ENCODE assay signal across 24 cellular contexts in genomic region chr11:7844521-7844920, GRCh38. TPM values are rescaled to one million over a fixed set of nuclear protein-coding genes. Genes with fewer than 3 reads are reported as not detected.
"Had no signal": no experiment of that assay in that cellular context is flagged by ENCODE, and none has a peak within 500 bp of the region (broad histone marks: within the 10 kb centered on the region; RNA-seq: fewer than 3 reads in every experiment).

No MANE protein-coding gene starts in this region.

- H3K4me3 ChIP-seq: MG63 had no signal

- DNase-seq: activated CD4-positive, alpha-beta memory T cell treated with anti-CD3 and anti-CD28 coated beads for 36 hours; activated CD4-positive, alpha-beta T cell treated with anti-CD3 and anti-CD28 coated beads, Interleukin-2, amount 10 ng/mL, durations not matched to agents 7 days and 5 days; activated CD4-positive, CD25-positive, alpha-beta regulatory T cell; activated CD8-positive, alpha-beta memory T cell treated with anti-CD3 and anti-CD28 coated beads for 24 hours; activated effector memory CD4-positive, alpha-beta T cell treated with anti-CD3 and anti-CD28 coated beads, Interleukin-2, amount 50 U/mL, for 16 hours; activated naive CD4-positive, alpha-beta T cell treated with Interleukin-2 at 50 U/mL for 16 hours; activated T-cell treated with anti-CD3 and anti-CD28 coated beads, Interleukin-2, amount 50 U/mL, for 4 hours; amygdala; brain microvascular endothelial cell; cerebellar nuclear complex; MG63; NCI-H1105 treated with DMSO at 0.1 percent for 48 hours; NCI-H1436 treated with DMSO at 0.1 percent for 48 hours; NCI-H187 treated with DMSO at 0.1 percent for 48 hours; NCI-H2081 treated with DMSO at 0.1 percent for 48 hours; NCI-H446; NCI-H524; PC-3; SHP77 treated with DMSO at 0.1 percent for 48 hours; T-helper 17 cell; T1000 had no signal

- ATAC-seq: activated T-cell treated with anti-CD3 and anti-CD28 coated beads, Interleukin-2, amount 50 U/mL, for 4 hours; PC-3; T-helper 17 cell had no signal

- H3K9me3 ChIP-seq: MG63 had no signal

- H3K36me3 ChIP-seq: brain microvascular endothelial cell, MG63 had no signal

- H3K27ac ChIP-seq: brain microvascular endothelial cell, VCaP had no signal

- H3K27me3 ChIP-seq: brain microvascular endothelial cell had no signal

RNA-seq across cellular contexts. Expression of gene OR5P3, which starts 13.9 kb away (rescaled TPM):
- total RNA-seq: activated CD4-positive, alpha-beta memory T cell treated with anti-CD3 and anti-CD28 coated beads for 36 hours; activated CD4-positive, alpha-beta T cell treated with anti-CD3 and anti-CD28 coated beads, Interleukin-2, amount 10 ng/mL, durations not matched to agents 7 days and 5 days; activated T-cell treated with anti-CD3 and anti-CD28 coated beads, Interleukin-2, amount 50 U/mL, for 4 hours; cardiac septum; PC-3; SK-MEL-5; T-helper 17 cell had no signal

RNA-seq across cellular contexts. Expression of gene OR5P2, which starts 47.8 kb away (rescaled TPM):
- total RNA-seq: activated CD4-positive, alpha-beta memory T cell treated with anti-CD3 and anti-CD28 coated beads for 36 hours; activated CD4-positive, alpha-beta T cell treated with anti-CD3 and anti-CD28 coated beads, Interleukin-2, amount 10 ng/mL, durations not matched to agents 7 days and 5 days; activated T-cell treated with anti-CD3 and anti-CD28 coated beads, Interleukin-2, amount 50 U/mL, for 4 hours; cardiac septum; PC-3; SK-MEL-5; T-helper 17 cell had no signal
